8 cellular contexts compared by ENCODE assay signal in the genomic region with DNA sequence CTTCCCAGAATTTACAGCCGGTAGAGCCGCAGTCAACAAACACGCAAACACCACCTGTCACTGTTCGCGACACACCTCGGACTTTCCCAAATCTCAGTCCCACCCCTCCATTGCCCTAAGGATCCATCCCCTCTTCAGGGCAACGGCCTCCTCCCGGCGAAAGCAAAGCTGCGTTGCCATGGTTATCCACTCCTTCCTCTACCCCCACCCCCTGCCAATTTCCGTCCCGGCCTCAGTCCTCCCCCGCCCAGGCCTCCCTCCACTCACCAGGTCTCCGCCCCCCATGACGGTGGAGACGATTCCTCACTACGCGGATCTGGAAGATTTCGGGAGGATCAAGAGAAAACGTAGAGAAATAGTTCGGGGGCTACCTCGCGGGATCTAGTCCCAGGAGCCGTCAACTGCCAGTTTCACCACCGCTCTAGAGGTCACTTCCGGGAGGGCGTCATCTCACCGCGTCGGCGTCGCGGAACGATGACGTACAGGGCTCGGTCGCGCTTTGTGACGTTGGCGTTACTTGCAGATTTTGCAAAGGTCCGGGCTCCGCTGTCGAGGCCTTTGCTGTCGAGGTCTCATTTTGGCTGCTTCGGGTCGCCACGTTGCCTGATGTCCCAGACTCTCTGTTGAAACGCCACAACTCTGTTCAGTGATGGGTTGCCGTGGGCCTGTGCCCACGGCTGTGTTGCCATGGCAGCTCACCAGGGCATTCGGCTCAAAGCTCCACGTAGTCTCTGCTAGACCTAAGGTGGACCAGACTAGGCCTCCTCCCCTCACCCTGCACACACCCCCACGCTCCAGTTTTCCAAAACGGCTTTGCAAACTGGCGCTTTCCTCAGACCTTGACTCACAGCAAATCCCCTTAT. TPM values are rescaled to one million over a fixed set of nuclear protein-coding genes. Genes with fewer than 3 reads are reported as not detected.
DNase-seq lines count a peak whose midpoint lies in the region; ATAC-seq, FAIRE-seq and TF ChIP-seq lines count a peak whose summit lies in the region.

TSS of gene CWC25 (minus strand) at position 423 of the 863 bp plus-strand sequence. CDS start at position 285, 138 bp downstream.

- H3K27ac Mint-ChIP-seq in CD4-positive, alpha-beta T cell = peak within 1 kb of the TSS; percentile 100
- peak within 1 kb of the TSS; percentile 99 for H3K27ac Mint-ChIP-seq in memory B cell

- TF ChIP-seq CTCF in CD4-positive, alpha-beta T cell (IDR thresholded peaks at IDR 0.05) = no peak

- H3K9me3 Mint-ChIP-seq in CD4-positive, alpha-beta T cell = no peaks in the 10 kb centered on the region
- H3K9me3 Mint-ChIP-seq in memory B cell = no peaks in the 10 kb centered on the region

- peak within 1 kb of the TSS; percentile 95 for H3K27ac ChIP-seq in CD4-positive, alpha-beta T cell (ENCODE audit: low read depth, low read length)
- H3K27ac ChIP-seq in effector memory CD4-positive, alpha-beta T cell (ENCODE audit: insufficient read depth, low read length, poor library complexity, severe bottlenecking) = peak within 1 kb of the TSS; percentile 98

- peak within 1 kb of the TSS; percentile 82 for H3K4me3 ChIP-seq in effector memory CD4-positive, alpha-beta T cell (ENCODE audit: insufficient read depth, low read depth, low read length, poor library complexity, severe bottlenecking)

- POLR2A ChIA-PET in CD4-positive, alpha-beta T cell (lab: Charles Lee) = interaction anchor here (0.7 to 2.6 kb wide), 13 partner anchors 21 to 375 kb away, joined by 3 to 55 read pairs (median 3); partner anchors contain the start of genes LASP1, PIP4K2B, RPL19 and RPL23

- peak within 1 kb of the TSS; percentile 99 for H3K4me3 Mint-ChIP-seq in CD4-positive, alpha-beta T cell
- H3K4me3 Mint-ChIP-seq in memory B cell = peak within 1 kb of the TSS; percentile 91

- no peaks in the 10 kb centered on the region for H3K9me3 ChIP-seq in CD4-positive, alpha-beta T cell (ENCODE audit: control insufficient read depth, low read length)
- H3K9me3 ChIP-seq in effector memory CD4-positive, alpha-beta T cell (ENCODE audit: control insufficient read depth, low read length) = no peaks in the 10 kb centered on the region

- no peak for FAIRE-seq in HTR-8/SVneo (lab: Jason Lieb, UNC)

- CTCF ChIA-PET in CD4-positive, alpha-beta T cell (lab: Charles Lee) = interaction anchor here (1.0 to 2.1 kb wide), 4 partner anchors 29 to 328 kb away, joined by 3 to 7 read pairs (median 4); partner anchors contain the start of gene RPL23

- H3K36me3 Mint-ChIP-seq in CD4-positive, alpha-beta T cell (ENCODE audit: low read depth) = peaks cover 39% of the 10 kb centered on the region
- peaks cover 12% of the 10 kb centered on the region for H3K36me3 Mint-ChIP-seq in memory B cell

- intact Hi-C loops in CD4-positive, alpha-beta T cell (cut with DNase I, micrococcal nuclease) = loop anchor here (1.0 to 5.0 kb wide), 5 partner anchors 26 to 72 kb away; partner anchors contain the start of genes RPL23 (in 2 of the 2), PIP4K2B (in 1 of the 2) and PSMB3 (in 1 of the 2)

- peak; percentile 90 to 100 (median 94) for DNase-seq in CD4-positive, alpha-beta T cell
- DNase-seq in HTR-8/SVneo (ENCODE audit: insufficient read length, low spot score) (peak; percentile 96), NOMO-1 treated with DMSO at 0.1 percent for 48 hours (lab: John Stamatoyannopoulos, UW; ENCODE audit: unreplicated experiment) (peak; percentile 91), memory B cell (ENCODE audit: low spot score in 2 of 2) (peak; percentile 98 to 100)
- peak; percentile 84 to 94 for DNase-seq in activated CD8-positive, alpha-beta memory T cell treated with anti-CD3 and anti-CD28 coated beads for 4 hours (ENCODE audit: low read depth in 2 of 2)
- peak; percentile 91 to 95 (median 94) for DNase-seq in effector memory CD4-positive, alpha-beta T cell
- peak; percentile 95 for DNase-seq in stimulated activated CD8-positive, alpha-beta memory T cell treated with anti-CD3 and anti-CD28 coated beads, Interleukin-12 subunit alpha, Interleukin-12 subunit beta, amount 100 ng/mL, for 1 hour (ENCODE audit: low read depth)

- no peaks in the 10 kb centered on the region for H3K27me3 ChIP-seq in CD4-positive, alpha-beta T cell (ENCODE audit: control insufficient read depth, insufficient read depth, low read length)
- no peaks in the 10 kb centered on the region for H3K27me3 ChIP-seq in effector memory CD4-positive, alpha-beta T cell (replicated peaks; ENCODE audit: control insufficient read depth, insufficient read depth, low read length, poor library complexity, severe bottlenecking)

- peaks cover 14% of the 10 kb centered on the region for H3K36me3 ChIP-seq in effector memory CD4-positive, alpha-beta T cell (ENCODE audit: control insufficient read depth, insufficient read depth, low read length)

- peak; percentile 81 for ATAC-seq in CD4-positive, alpha-beta T cell (ENCODE audit: poor library complexity)
- ATAC-seq in GM19468 (IDR thresholded peaks at IDR 0.05; ENCODE audit: extremely low read depth, unreplicated experiment) = peak; percentile 77
- peak; percentile 83 for ATAC-seq in memory B cell (ENCODE audit: low read depth)

- peaks cover 37% of the 10 kb centered on the region for H3K4me1 Mint-ChIP-seq in CD4-positive, alpha-beta T cell (ENCODE audit: low read depth)
- peaks cover 14% of the 10 kb centered on the region for H3K4me1 Mint-ChIP-seq in memory B cell

- peaks cover 5% of the 10 kb centered on the region for H3K27me3 Mint-ChIP-seq in CD4-positive, alpha-beta T cell
- H3K27me3 Mint-ChIP-seq in memory B cell = no peaks in the 10 kb centered on the region

- H3K4me1 ChIP-seq in effector memory CD4-positive, alpha-beta T cell (ENCODE audit: control insufficient read depth, insufficient read depth, low read length, poor library complexity, severe bottlenecking) = peaks cover 15% of the 10 kb centered on the region

RNA-seq across cellular contexts. Expression of gene CWC25, which starts in this region (rescaled TPM):
- 10 to 100 TPM; 63.0 to 63.3 TPM for total RNA-seq in CD4-positive, alpha-beta T cell

Comparison
In these comparisons a context has a peak if more than half of its experiments do, and no peak if none do; other contexts are left out.
1. Peak in every context shown above with its lines: DNase-seq, ATAC-seq, H3K4me3 ChIP-seq and H3K27ac ChIP-seq.